Comparison of ENCODE assay signal across 22 cellular contexts in genomic region chr3:57150097-57150496, GRCh38. TPM values are rescaled to one million over a fixed set of nuclear protein-coding genes. Genes with fewer than 3 reads are reported as not detected.
DNase-seq lines count a peak whose midpoint lies in the region; ATAC-seq, FAIRE-seq and TF ChIP-seq lines count a peak whose summit lies in the region.
"Had no signal": no experiment of that assay in that cellular context is flagged by ENCODE, and none has a peak within 500 bp of the region (broad histone marks: within the 10 kb centered on the region; RNA-seq: fewer than 3 reads in every experiment).

No MANE protein-coding gene starts in this region.

- BruUV-seq in A673 (replicated peaks; lab: Mats Ljungman, UMichigan) (no TSS peak), PC-3 (replicated peaks; lab: Mats Ljungman, UMichigan) (no TSS peak), endothelial cell of umbilical vein (replicated peaks; lab: Mats Ljungman, UMichigan) (no TSS peak)

- DNase-seq in A673 (ENCODE audit: low spot score) (peak; percentile 28), PC-3 (peak; percentile 36), endothelial cell of umbilical vein (ENCODE audit: low read depth, low spot score) (no peak), neural crest cell (ENCODE audit: low read depth, low spot score) (no peak), KBM-7 (no peak), cerebellum (ENCODE audit: low spot score) (no peak), GM10248 (ENCODE audit: extremely low spot score) (no peak)
- DNase-seq: activated CD4-positive, CD25-positive, alpha-beta regulatory T cell treated with anti-CD3 and anti-CD28 coated beads, Interleukin-2, amount 50 U/mL, for 72 hours; activated CD8-positive, alpha-beta T cell treated with anti-CD3 and anti-CD28 coated beads for 36 hours; foreskin melanocyte; islet precursor cell; naive thymus-derived CD8-positive, alpha-beta T cell; NCI-H1436; NCI-H526 treated with DMSO at 0.1 percent for 48 hours had no signal

- H3K36me3 ChIP-seq in A673 (ENCODE audit: insufficient read depth, low read length, poor library complexity, severe bottlenecking) (no peaks in the 10 kb centered on the region), PC-3 (ENCODE audit: low read depth, low read length) (no peaks in the 10 kb centered on the region), endothelial cell of umbilical vein (ENCODE audit: control insufficient read depth in 2 of 2, extremely low read depth in 1 of 2, insufficient read depth in 2 of 2, low read length in 2 of 2) (no peaks in the 10 kb centered on the region)

- H3K4me1 ChIP-seq in A673 (ENCODE audit: insufficient read depth, low read length, poor library complexity, severe bottlenecking): peaks cover 26% of the 10 kb centered on the region
- peaks cover 37% of the 10 kb centered on the region for H3K4me1 ChIP-seq in PC-3 (ENCODE audit: insufficient read depth, low read length)
- peaks cover 17% of the 10 kb centered on the region for H3K4me1 ChIP-seq in endothelial cell of umbilical vein (ENCODE audit: control insufficient read depth, extremely low read depth, insufficient read depth, low read length)

- peak overlapping the region; percentile 62 for H3K4me3 Mint-ChIP-seq in neural crest cell
- H3K4me3 Mint-ChIP-seq: activated CD8-positive, alpha-beta T cell treated with anti-CD3 and anti-CD28 coated beads for 36 hours; memory B cell; naive thymus-derived CD8-positive, alpha-beta T cell had no signal

- no peaks in the 10 kb centered on the region for H3K9me2 ChIP-seq in PC-3 (replicated peaks; ENCODE audit: low read length)

- in situ Hi-C loops in KBM-7 (cut with MboI; ENCODE audit: low pct_unique_long_range_greater_than_20kb, low sequenced_read_pairs): no loop called here

- no peak for TF ChIP-seq POLR2A in endothelial cell of umbilical vein (IDR thresholded peaks at IDR 0.05; ENCODE audit: low read depth, low read length)

- CTCF ChIA-PET in A673 (lab: Charles Lee) (no interaction called here), PC-3 (lab: Charles Lee) (no interaction called here), endothelial cell of umbilical vein (lab: Charles Lee) (interaction anchor here (0.7 kb wide), 1 partner anchor 51 kb away, joined by 3 read pairs; no protein-coding TSS in a partner anchor), GM10248 (lab: Yijun Ruan, JAX) (no interaction called here)

- no peak overlapping the region for H3K9ac ChIP-seq in PC-3 (ENCODE audit: low read length)
- H3K9ac ChIP-seq in endothelial cell of umbilical vein (replicated peaks; ENCODE audit: extremely low read depth, insufficient read depth, low read length): no peak overlapping the region

- H4K20me1 ChIP-seq in PC-3 (ENCODE audit: low read length): no peaks in the 10 kb centered on the region
- H4K20me1 ChIP-seq in endothelial cell of umbilical vein (replicated peaks; ENCODE audit: control insufficient read depth, extremely low read depth, insufficient read depth, low read length): no peaks in the 10 kb centered on the region

- no peaks in the 10 kb centered on the region for H3K79me2 ChIP-seq in PC-3 (ENCODE audit: low read length)
- no peaks in the 10 kb centered on the region for H3K79me2 ChIP-seq in endothelial cell of umbilical vein (ENCODE audit: control insufficient read depth, insufficient read depth, low read length)

- no peak for TF ChIP-seq CTCF in A673 (conservative IDR thresholded peaks at IDR 0.05; ENCODE audit: low read depth, low read length)
- TF ChIP-seq CTCF in PC-3 (conservative IDR thresholded peaks at IDR 0.05; ENCODE audit: low read depth, low read length): no peak
- no peak for TF ChIP-seq CTCF in endothelial cell of umbilical vein (IDR thresholded peaks at IDR 0.05; ENCODE audit: extremely low read depth in 1 of 2, insufficient read depth in 1 of 2, low read depth in 1 of 2, low read length in 2 of 2)
- TF ChIP-seq CTCF in neural crest cell (conservative IDR thresholded peaks at IDR 0.05): no peak
- no peak for TF ChIP-seq CTCF in GM10248 (IDR thresholded peaks at IDR 0.05; ENCODE audit: control extremely low read depth, extremely low read depth, low read depth, missing control alignments)

- H3K9me3 ChIP-seq in A673 (ENCODE audit: low read depth, low read length, poor library complexity, severe bottlenecking) (no peaks in the 10 kb centered on the region), PC-3 (ENCODE audit: low read length) (no peaks in the 10 kb centered on the region), endothelial cell of umbilical vein (replicated peaks; ENCODE audit: control insufficient read depth, insufficient read depth, low read length) (no peaks in the 10 kb centered on the region)

- H3F3A ChIP-seq in PC-3 (ENCODE audit: low read length, unreplicated experiment): peaks cover 6% of the 10 kb centered on the region

- H3K4me2 ChIP-seq in PC-3 (ENCODE audit: low read length) (peak overlapping the region; percentile 64), endothelial cell of umbilical vein (ENCODE audit: insufficient read depth, low read length) (peak overlapping the region; percentile 42)

- peak overlapping the region; percentile 86 for H3K27ac Mint-ChIP-seq in neural crest cell (ENCODE audit: unreplicated experiment)
- H3K27ac Mint-ChIP-seq: activated CD8-positive, alpha-beta T cell treated with anti-CD3 and anti-CD28 coated beads for 36 hours; CD14-positive monocyte; memory B cell; naive thymus-derived CD8-positive, alpha-beta T cell; progenitor cell of endocrine pancreas had no signal

- H3K27me3 Mint-ChIP-seq in neural crest cell (ENCODE audit: low read depth): no peaks in the 10 kb centered on the region
- H3K27me3 Mint-ChIP-seq: progenitor cell of endocrine pancreas had no signal

- ATAC-seq in PC-3: peak; percentile 27
- no peak for ATAC-seq in HG02588 (IDR thresholded peaks at IDR 0.05; ENCODE audit: unreplicated experiment)
- ATAC-seq: activated CD8-positive, alpha-beta T cell treated with anti-CD3 and anti-CD28 coated beads for 36 hours; naive thymus-derived CD8-positive, alpha-beta T cell had no signal

- dilution Hi-C loops in endothelial cell of umbilical vein (cut with MboI; ENCODE audit: extremely low pct_ligation_motif_present, low sequenced_read_pairs): no loop called here

- POLR2A ChIA-PET in A673 (lab: Charles Lee; ENCODE audit: low non-redundant PET): interaction anchor here (0.5 kb wide), 1 partner anchor 11 kb away, joined by 3 read pairs; no protein-coding TSS in a partner anchor
- POLR2A ChIA-PET in PC-3 (lab: Charles Lee; ENCODE audit: unreplicated experiment): no interaction called here
- POLR2A ChIA-PET in endothelial cell of umbilical vein (lab: Charles Lee): no interaction called here
- POLR2A ChIA-PET in GM10248 (lab: Yijun Ruan, JAX): no interaction called here

- H3K27ac ChIP-seq in A673 (ENCODE audit: low read depth, low read length, poor library complexity, severe bottlenecking) (no peak overlapping the region), PC-3 (ENCODE audit: low read length) (peak overlapping the region; percentile 48; the same call in 1 of the 2 replicates), endothelial cell of umbilical vein (ENCODE audit: insufficient read depth, low read depth, low read length) (no peak overlapping the region)
- H3K27ac ChIP-seq: HL-60 had no signal

- H3K27me3 ChIP-seq in A673 (replicated peaks; ENCODE audit: insufficient read depth, low read depth, low read length, poor library complexity) (no peaks in the 10 kb centered on the region), PC-3 (ENCODE audit: low read length) (no peaks in the 10 kb centered on the region), endothelial cell of umbilical vein (ENCODE audit: control insufficient read depth in 2 of 2, insufficient read depth in 2 of 2, low read length in 2 of 2) (peaks cover 39 to 53% of the 10 kb centered on the region in 2 experiments)

- H3K36me3 Mint-ChIP-seq in neural crest cell (ENCODE audit: low read depth): peaks cover 2% of the 10 kb centered on the region
- H3K36me3 Mint-ChIP-seq: CD14-positive monocyte; memory B cell; naive thymus-derived CD8-positive, alpha-beta T cell had no signal

- H3K4me1 Mint-ChIP-seq in neural crest cell: peaks cover 58% of the 10 kb centered on the region
- H3K4me1 Mint-ChIP-seq: CD14-positive monocyte; memory B cell; naive thymus-derived CD8-positive, alpha-beta T cell had no signal

- H2AFZ ChIP-seq in PC-3 (ENCODE audit: low read length): peak overlapping the region; percentile 22; the same call in 1 of the 2 replicates
- H2AFZ ChIP-seq in endothelial cell of umbilical vein (ENCODE audit: low read depth, low read length): no peak overlapping the region

- no peak overlapping the region for H3K4me3 ChIP-seq in A673 (ENCODE audit: low read depth, low read length, poor library complexity, severe bottlenecking)
- peak overlapping the region; percentile 21; the same call in 1 of the 2 replicates for H3K4me3 ChIP-seq in PC-3 (ENCODE audit: low read length)
- H3K4me3 ChIP-seq in endothelial cell of umbilical vein (replicated peaks in 1 of 3; ENCODE audit: insufficient read depth in 1 of 3, low read depth in 1 of 3, low read length in 3 of 3): no peak overlapping the region

- intact Hi-C loops in A673 (cut with micrococcal nuclease; ENCODE audit: unreplicated experiment) (no loop called here), PC-3 (cut with micrococcal nuclease) (no loop called here), endothelial cell of umbilical vein (cut with micrococcal nuclease) (loop anchor here (2.0 to 10.0 kb wide), 2 partner anchors 19 to 155 kb away; no protein-coding TSS in a partner anchor)

- H3K9me3 Mint-ChIP-seq in neural crest cell: no peaks in the 10 kb centered on the region
- H3K9me3 Mint-ChIP-seq: activated CD8-positive, alpha-beta T cell treated with anti-CD3 and anti-CD28 coated beads for 36 hours; CD14-positive monocyte; memory B cell; naive thymus-derived CD8-positive, alpha-beta T cell had no signal

- no peaks in the 10 kb centered on the region for H3K9me1 ChIP-seq in endothelial cell of umbilical vein (replicated peaks; ENCODE audit: control insufficient read depth, extremely low read depth, insufficient read depth, low read length)

- FAIRE-seq in endothelial cell of umbilical vein (lab: Jason Lieb, UNC): no peak
- FAIRE-seq: D721Med had no signal

RNA-seq across cellular contexts. Expression of gene IL17RD, which starts 15.1 kb away (rescaled TPM):
- total RNA-seq in A673 (2021): 1.3 and 2.2 TPM in 2 replicates
- 3.1 and 3.7 TPM in 2 replicates for total RNA-seq in PC-3 (2014; rRNA removed)
- total RNA-seq in endothelial cell of umbilical vein: 0.93 and 0.97 TPM in 2 replicates
- 0.29 and 0.36 TPM in 2 replicates for polyA plus RNA-seq in endothelial cell of umbilical vein
- polyA plus RNA-seq in endothelial cell of umbilical vein (2011; cell fraction: cytosol; rRNA removed): 0.19 and 0.20 TPM in 2 replicates
- 0.27 and 0.32 TPM in 2 replicates for polyA plus RNA-seq in endothelial cell of umbilical vein (2011; cell fraction: nucleus; rRNA removed)
- 0.27 and 0.55 TPM in 2 replicates for polyA plus RNA-seq in endothelial cell of umbilical vein (2012)
- polyA minus RNA-seq in endothelial cell of umbilical vein: 0.72 and 1.1 TPM in 2 replicates
- polyA minus RNA-seq in endothelial cell of umbilical vein (2011; cell fraction: cytosol; rRNA and poly(A)+ RNA removed): 0.20 TPM
- polyA minus RNA-seq in endothelial cell of umbilical vein (2011; cell fraction: nucleus; rRNA and poly(A)+ RNA removed): 0.24 and 0.38 TPM in 2 replicates
- 51.9 and 52.1 TPM in 2 replicates for total RNA-seq in neural crest cell
- 29.3 TPM for total RNA-seq in cerebellum
- total RNA-seq: activated CD8-positive, alpha-beta T cell treated with anti-CD3 and anti-CD28 coated beads for 36 hours; naive thymus-derived CD8-positive, alpha-beta T cell had no signal
- polyA plus RNA-seq: CD14-positive monocyte; naive thymus-derived CD8-positive, alpha-beta T cell had no signal

RNA-seq across cellular contexts. Expression of gene HESX1, which starts 49.7 kb away (rescaled TPM):
- not detected in 2 replicates for total RNA-seq in A673 (2021)
- 3.9 TPM in 1 of 2 replicates, not detected in the other for total RNA-seq in PC-3 (2014; rRNA removed)
- 0.58 and 0.65 TPM in 2 replicates for total RNA-seq in endothelial cell of umbilical vein
- 0.21 and 0.35 TPM in 2 replicates for polyA plus RNA-seq in endothelial cell of umbilical vein
- polyA plus RNA-seq in endothelial cell of umbilical vein (2011; cell fraction: cytosol; rRNA removed): 0.61 and 0.77 TPM in 2 replicates
- 1.1 and 1.7 TPM in 2 replicates for polyA plus RNA-seq in endothelial cell of umbilical vein (2011; cell fraction: nucleus; rRNA removed)
- 0.35 and 0.54 TPM in 2 replicates for polyA plus RNA-seq in endothelial cell of umbilical vein (2012)
- not detected in 2 replicates for polyA minus RNA-seq in endothelial cell of umbilical vein
- not detected for polyA minus RNA-seq in endothelial cell of umbilical vein (2011; cell fraction: cytosol; rRNA and poly(A)+ RNA removed)
- polyA minus RNA-seq in endothelial cell of umbilical vein (2011; cell fraction: nucleus; rRNA and poly(A)+ RNA removed): not detected in 2 replicates
- 0.98 and 1.7 TPM in 2 replicates for total RNA-seq in neural crest cell
- 0.27 TPM for total RNA-seq in cerebellum
- total RNA-seq: epithelial cell of proximal tubule, skeletal muscle tissue had no signal

Comparison
In these comparisons a context has a peak if more than half of its experiments do, and no peak if none do; other contexts are left out.
1. DNase-seq: peak in A673 (single experiment) and PC-3 (single experiment); none in endothelial cell of umbilical vein (single experiment), neural crest cell (single experiment), KBM-7 (single experiment), cerebellum (single experiment) and GM10248 (single experiment).